In the genomic region with DNA sequence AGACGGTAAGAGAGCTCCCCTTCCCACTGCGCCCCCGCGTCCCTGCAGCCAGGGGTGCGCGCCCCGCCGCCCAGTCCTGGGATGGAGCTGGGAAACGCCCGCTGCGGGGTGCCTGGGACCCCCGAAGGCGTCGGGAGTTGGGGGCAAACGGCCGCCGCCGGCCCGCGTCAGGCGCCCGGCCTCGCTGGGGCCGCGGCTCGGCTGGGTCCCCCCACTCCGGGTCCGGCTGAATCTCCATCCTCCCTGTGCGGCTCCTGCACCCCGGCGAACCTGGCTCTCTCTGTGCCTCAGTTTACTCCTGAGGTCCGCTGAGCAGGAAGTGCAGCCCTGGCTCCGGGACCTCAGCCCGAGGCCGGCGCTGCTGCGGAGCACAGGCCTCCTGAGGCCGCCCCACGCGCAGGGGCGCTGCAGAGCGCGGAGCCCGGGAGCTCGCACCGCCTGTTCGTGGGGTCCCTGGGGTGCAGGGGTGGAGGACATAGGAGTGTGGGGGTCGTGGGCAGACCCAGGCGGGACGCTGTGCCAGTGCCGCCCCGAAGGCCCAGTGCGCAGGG, we compare ENCODE assay signal across 1 cellular context.
TF ChIP-seq lines count a peak whose summit lies in the region.

No MANE protein-coding gene starts in this region.

TF ChIP-seq in H1, 55 proteins besides CTCF, POLR2A, EP300 and RAD21:
- no peak for TF ChIP-seq EZH2 (IDR thresholded peaks at IDR 0.05; ENCODE audit: low read depth, low read length, severe bottlenecking)
- peak; percentile 28 for TF ChIP-seq KDM4A (IDR thresholded peaks at IDR 0.05; ENCODE audit: low read depth, low read length, severe bottlenecking)
